In the genomic region with DNA sequence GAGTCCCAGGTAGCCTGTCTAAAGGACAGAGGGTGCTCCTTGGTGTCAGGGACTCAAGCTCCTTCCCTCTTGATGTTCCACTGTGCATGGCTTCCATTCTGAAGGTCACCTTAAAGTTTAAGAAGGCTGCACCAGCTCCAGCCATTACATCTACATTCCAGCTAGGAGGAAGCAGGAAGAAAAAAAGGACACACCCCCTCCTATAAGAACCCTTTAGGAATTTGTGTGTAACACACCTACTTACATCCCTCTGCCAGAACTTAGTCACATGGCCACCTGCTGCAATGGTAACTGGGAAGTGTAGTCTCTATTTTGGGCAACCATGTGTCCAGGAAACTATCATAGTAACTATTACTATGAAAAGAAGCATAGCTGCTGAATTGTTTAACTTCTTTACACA, we compare ENCODE assay signal across 24 cellular contexts.
"Had no signal": no experiment of that assay in that cellular context is flagged by ENCODE, and none has a peak within 500 bp of the region (broad histone marks: within the 10 kb centered on the region; RNA-seq: fewer than 3 reads in every experiment).

No MANE protein-coding gene starts in this region.

- DNase-seq: cortex of kidney; effector memory CD8-positive, alpha-beta T cell; erythroblast; esophagus squamous epithelium; kidney; naive B cell; stimulated activated CD4-positive, alpha-beta T cell treated with anti-CD3 and anti-CD28 coated beads, Interleukin-12 subunit alpha, Interleukin-12 subunit beta, amount 100 ng/mL, for 4 hours; stimulated activated CD4-positive, alpha-beta T cell treated with anti-CD3 and anti-CD28 coated beads, Interleukin-1b, Interleukin-23, amount 100 ng/mL, for 48 hours; stimulated activated CD4-positive, alpha-beta T cell treated with anti-CD3 and anti-CD28 coated beads, Interleukin-4, amount 100 ng/mL, for 1 hour; stimulated activated CD8-positive, alpha-beta memory T cell treated with anti-CD3 and anti-CD28 coated beads, Interleukin-4, amount 100 ng/mL, for 48 hours; stimulated activated naive CD4-positive, alpha-beta T cell; stimulated activated naive CD8-positive, alpha-beta T cell treated with anti-CD3 and anti-CD28 coated beads, Interleukin-15, amount 100 ng/mL, for 72 hours; transverse colon had no signal

- H3K27ac Mint-ChIP-seq: effector memory CD8-positive, alpha-beta T cell; memory B cell; naive B cell; natural killer cell treated with Interleukin-12 subunit alpha and Interleukin-12 subunit beta and Interleukin-15 and Interleukin-18, amount 100 ng/mL, for 72 hours; progenitor cell of endocrine pancreas had no signal

- H3K4me1 Mint-ChIP-seq: memory B cell; naive B cell; neural crest cell; stimulated activated naive CD8-positive, alpha-beta T cell treated with anti-CD3 and anti-CD28 coated beads, Interleukin-15, amount 100 ng/mL, for 72 hours had no signal

- H3K4me3 Mint-ChIP-seq: effector memory CD8-positive, alpha-beta T cell; memory B cell; naive B cell; natural killer cell treated with Interleukin-12 subunit alpha and Interleukin-12 subunit beta and Interleukin-15 and Interleukin-18, amount 100 ng/mL, for 72 hours; neural crest cell; stimulated activated naive CD8-positive, alpha-beta T cell treated with anti-CD3 and anti-CD28 coated beads, Interleukin-15, amount 100 ng/mL, for 72 hours had no signal

- H3K27ac ChIP-seq: esophagus squamous epithelium, parathyroid adenoma, suprapubic skin, transverse colon, vagina had no signal

- H3K9me3 Mint-ChIP-seq: effector memory CD8-positive, alpha-beta T cell; natural killer cell treated with Interleukin-12 subunit alpha and Interleukin-12 subunit beta and Interleukin-15 and Interleukin-18, amount 100 ng/mL, for 72 hours; neural crest cell had no signal

- H3K9me3 ChIP-seq: suprapubic skin, transverse colon, vagina had no signal

- H3K27me3 ChIP-seq: transverse colon, vagina had no signal

- H3K4me3 ChIP-seq: esophagus squamous epithelium, lung, smooth muscle cell, suprapubic skin, transverse colon, vagina had no signal

- ATAC-seq: effector memory CD8-positive, alpha-beta T cell; left lobe of liver; natural killer cell treated with Interleukin-12 subunit alpha and Interleukin-12 subunit beta and Interleukin-15 and Interleukin-18, amount 100 ng/mL, for 72 hours; sciatic nerve; stimulated activated naive CD8-positive, alpha-beta T cell treated with anti-CD3 and anti-CD28 coated beads, Interleukin-15, amount 100 ng/mL, for 72 hours had no signal

- H3K36me3 ChIP-seq: esophagus squamous epithelium, suprapubic skin, transverse colon, vagina had no signal

- H3K36me3 Mint-ChIP-seq: memory B cell; naive B cell; natural killer cell treated with Interleukin-12 subunit alpha and Interleukin-12 subunit beta and Interleukin-15 and Interleukin-18, amount 100 ng/mL, for 72 hours had no signal

- H3K4me1 ChIP-seq: esophagus squamous epithelium, parathyroid adenoma, suprapubic skin, transverse colon, vagina had no signal
